In the genomic region with DNA sequence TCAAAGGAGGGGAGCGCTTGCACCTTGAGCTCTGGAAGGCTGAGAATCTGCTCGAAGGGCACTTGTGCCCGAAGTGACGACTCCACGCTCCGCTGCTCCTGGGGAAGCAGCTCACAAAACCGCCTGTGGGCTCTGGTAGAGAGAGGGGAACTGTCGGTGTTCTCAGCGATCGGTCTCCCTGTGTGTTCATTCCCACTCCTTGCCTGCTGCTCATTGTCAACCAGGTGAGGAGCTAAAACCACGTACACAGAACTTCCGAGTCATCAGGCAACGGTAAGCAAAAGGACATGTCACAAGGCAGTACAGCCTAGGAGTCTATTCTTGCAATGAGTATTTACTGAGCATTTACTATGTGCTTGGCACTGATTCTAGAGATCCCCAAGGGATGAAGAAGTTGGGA, we compare ENCODE assay signal across 10 cellular contexts. TPM values are rescaled to one million over a fixed set of nuclear protein-coding genes. Genes with fewer than 3 reads are reported as not detected.
DNase-seq lines count a peak whose midpoint lies in the region; ATAC-seq, FAIRE-seq and TF ChIP-seq lines count a peak whose summit lies in the region.
"Had no signal": no experiment of that assay in that cellular context is flagged by ENCODE, and none has a peak within 500 bp of the region (broad histone marks: within the 10 kb centered on the region; RNA-seq: fewer than 3 reads in every experiment).

No MANE protein-coding gene starts in this region.

- H3K27me3 ChIP-seq in KMS-11 (ENCODE audit: insufficient read depth, low read depth) (no peaks in the 10 kb centered on the region), GM12878 (replicated peaks in 1 of 2; ENCODE audit: control insufficient read depth in 2 of 2, insufficient read depth in 2 of 2, low read length in 1 of 2) (no peaks in the 10 kb centered on the region)

- H3K27ac Mint-ChIP-seq in naive B cell, result peak overlapping the region; percentile 97 to 100 (median 98)

- in situ Hi-C loops in GM12878 (cut with MboI), result no loop called here

- H3K36me3 Mint-ChIP-seq in naive B cell, result peaks cover 7 to 22% of the 10 kb centered on the region in 2 donors

- POLR2A ChIA-PET in GM12878 (lab: Charles Lee), result interaction anchor here (0.5 to 4.9 kb wide), 17 partner anchors 10 to 130 kb away, joined by 3 to 31 read pairs (median 4); a partner anchor contains a TSS

- DNase-seq in GM12878 (ENCODE audit: low read depth, low spot score) (no peak), naive B cell (peak; percentile 39)
- no peak for DNase-seq in activated effector memory CD4-positive, alpha-beta T cell treated with anti-CD3 and anti-CD28 coated beads, Interleukin-2, amount 50 U/mL, for 16 hours
- DNase-seq: RPMI8226 had no signal

- H3K9me3 Mint-ChIP-seq in naive B cell, result no peaks in the 10 kb centered on the region

- H3K27ac ChIP-seq in C4-2B (peak overlapping the region; percentile 94), KMS-11 (no peak overlapping the region), GM12878 (ENCODE audit: control insufficient read depth, insufficient read depth) (peak overlapping the region; percentile 66)

- intact Hi-C loops in GM12878 (cut with micrococcal nuclease; ENCODE audit: unreplicated experiment), result loop anchor here (2.0 to 5.0 kb wide), 6 partner anchors 27 to 430 kb away; a partner anchor contains a TSS

- no peaks in the 10 kb centered on the region for H3K27me3 Mint-ChIP-seq in naive B cell

- H3K9ac ChIP-seq in KMS-11 (no peak overlapping the region), GM12878 (ENCODE audit: control insufficient read depth, insufficient read depth, low read length) (peak overlapping the region; percentile 85)

- H3K79me2 ChIP-seq in KMS-11 (ENCODE audit: insufficient read depth, low read depth), result no peaks in the 10 kb centered on the region
- peaks cover 19% of the 10 kb centered on the region for H3K79me2 ChIP-seq in GM12878 (ENCODE audit: control insufficient read depth, insufficient read depth, low read length)

- H3K4me3 ChIP-seq in KMS-11 (IDR thresholded peaks at IDR 0.05; ENCODE audit: insufficient read depth, low read depth, low read length) (no peak overlapping the region), GM12878 (peak overlapping the region; percentile 79)

- no peak for TF ChIP-seq POLR2A in GM12878 (IDR thresholded peaks at IDR 0.05; ENCODE audit: low read depth, low read length)

- RAD21 ChIA-PET in GM12878 (lab: Charles Lee; ENCODE audit: unreplicated experiment), result interaction anchor here (0.6 to 3.6 kb wide), 23 partner anchors 9 to 334 kb away, joined by 3 to 47 read pairs (median 4); a partner anchor contains a TSS

- H3K4me3 Mint-ChIP-seq in naive B cell, result peak overlapping the region; percentile 85 to 94 (median 92)

- H3K9me3 ChIP-seq in GM12878 (replicated peaks; ENCODE audit: control insufficient read depth, insufficient read depth, low read length), result no peaks in the 10 kb centered on the region

- BruUV-seq in GM12878 (replicated peaks; lab: Mats Ljungman, UMichigan), result no TSS peak

- H3K4me1 ChIP-seq in KMS-11 (ENCODE audit: low read depth, poor library complexity, severe bottlenecking) (peaks cover 16% of the 10 kb centered on the region), GM12878 (ENCODE audit: control insufficient read depth, insufficient read depth, low read length) (peaks cover 28% of the 10 kb centered on the region)

- H3K36me3 ChIP-seq in KMS-11 (ENCODE audit: insufficient read depth), result no peaks in the 10 kb centered on the region
- peaks cover 14 to 16% of the 10 kb centered on the region in 2 experiments; a peak in 3 of 4 replicates for H3K36me3 ChIP-seq in GM12878 (ENCODE audit: control insufficient read depth in 2 of 2, insufficient read depth in 2 of 2, low read length in 1 of 2)

- SMC1A ChIA-PET in GM12878 (lab: Charles Lee; ENCODE audit: uncharacterized antibody, unreplicated experiment), result interaction anchor here (0.8 to 4.5 kb wide), 29 partner anchors 10 to 703 kb away, joined by 3 to 70 read pairs (median 5); a partner anchor contains a TSS

- no peak for TF ChIP-seq RAD21 in GM12878 (IDR thresholded peaks at IDR 0.05; ENCODE audit: insufficient read depth, low read depth, low read length)

- TF ChIP-seq EP300 in GM12878 (IDR thresholded peaks at IDR 0.05; ENCODE audit: borderline replicate concordance in 1 of 2, control insufficient read depth in 1 of 2, low read depth in 2 of 2, low read length in 2 of 2), result no peak

- TF ChIP-seq CTCF in C4-2B (conservative IDR thresholded peaks at IDR 0.05), result no peak
- no peak for TF ChIP-seq CTCF in KMS-11 (conservative IDR thresholded peaks at IDR 0.05; ENCODE audit: low read depth, low read length)
- no peak for TF ChIP-seq CTCF in GM12878 (IDR thresholded peaks at IDR 0.05 in 2 of 3, conservative IDR thresholded peaks at IDR 0.05 in 1 of 3; ENCODE audit: control insufficient read depth in 2 of 3, extremely low read depth in 1 of 3, insufficient read depth in 1 of 3, low read depth in 3 of 3, low read length in 3 of 3)

- FAIRE-seq in GM12878 (lab: Jason Lieb, UNC), result no peak

- under 1% methylated on average over 13 of the region's 13 CpGs for WGBS in GM12878 (ENCODE audit: insufficient coverage, insufficient replicate concordance, low lambda C conversion rate, missing lambda C conversion rate)

- peaks cover 48 to 64% (median 56%) of the 10 kb centered on the region in 3 donors for H3K4me1 Mint-ChIP-seq in naive B cell

- CTCF ChIA-PET in GM12878 (lab: Yijun Ruan, JAX), result interaction anchor here (0.8 to 4.8 kb wide), 26 partner anchors 10 to 699 kb away, joined by 3 to 38 read pairs (median 6); a partner anchor contains a TSS

- peak overlapping the region; percentile 61; the same call in 1 of the 2 replicates for H3K4me2 ChIP-seq in KMS-11
- H3K4me2 ChIP-seq in GM12878 (ENCODE audit: control insufficient read depth, insufficient read depth), result peak overlapping the region; percentile 88

- H2AFZ ChIP-seq in KMS-11 (ENCODE audit: low read depth) (no peak overlapping the region), GM12878 (ENCODE audit: control insufficient read depth, low read depth, low read length) (peak overlapping the region; percentile 1; the same call in 1 of the 2 replicates)

- H4K20me1 ChIP-seq in KMS-11 (ENCODE audit: insufficient read depth) (no peaks in the 10 kb centered on the region), GM12878 (ENCODE audit: control insufficient read depth, insufficient read depth) (no peaks in the 10 kb centered on the region)

- ATAC-seq in GM12878 (peak; percentile 10), naive B cell (ENCODE audit: low read depth in 2 of 2) (no peak), GM21737 (IDR thresholded peaks at IDR 0.05; ENCODE audit: unreplicated experiment) (no peak), HG03039 (IDR thresholded peaks at IDR 0.05; ENCODE audit: unreplicated experiment) (no peak), GM19023 (IDR thresholded peaks at IDR 0.05; ENCODE audit: unreplicated experiment) (no peak)

RNA-seq across cellular contexts. Expression of a gene that starts 1.5 kb away (rescaled TPM):
- total RNA-seq in GM12878 (2013; cell fraction: nucleolus; rRNA removed), result 10.1 and 10.3 TPM in 2 replicates
- 67.1 and 73.8 TPM in 2 replicates for total RNA-seq in GM12878 (2014; rRNA removed)
- 51.4 and 53.0 TPM in 2 replicates for total RNA-seq in GM12878 (2014; rRNA removed; fragmentation: Illumina TruSeq; extraction: Trizol)
- 80.8 and 88.8 TPM in 2 replicates for total RNA-seq in GM12878 (2021)
- 55.1 TPM for polyA plus RNA-seq in GM12878 (2011; ENCODE audit: low read depth)
- 78.5 and 155 TPM in 2 replicates for polyA plus RNA-seq in GM12878 (2011; rRNA removed)
- 207 and 248 TPM in 2 replicates for polyA plus RNA-seq in GM12878 (2011; cell fraction: cytosol; rRNA removed)
- 114 and 156 TPM in 2 replicates for polyA plus RNA-seq in GM12878 (2011; cell fraction: nucleus; rRNA removed)
- 109 and 142 TPM in 2 replicates for polyA plus RNA-seq in GM12878 (2012)
- polyA plus RNA-seq in GM12878 (2014; fragmentation: Illumina TruSeq; extraction: Trizol), result 42.7 and 83.0 TPM in 2 replicates
- polyA plus RNA-seq in GM12878 (2014; fragmentation: Nextera tagmentation; extraction: Ambion mirVana), result 10 to 100 TPM; 10.8 to 42.5 TPM
- 141 and 142 TPM in 2 replicates for polyA plus RNA-seq in GM12878 (2014; rRNA removed)
- polyA plus RNA-seq in GM12878 (2016; fragmentation: Nextera tagmentation; extraction: Ambion mirVana), result 100 to 1,000 TPM; 128 to 134 TPM
- polyA minus RNA-seq in GM12878 (2011; rRNA and poly(A)+ RNA removed), result 57.2 and 93.1 TPM in 2 replicates
- 17.9 and 31.4 TPM in 2 replicates for polyA minus RNA-seq in GM12878 (2011; cell fraction: cytosol; rRNA and poly(A)+ RNA removed)
- 11.7 and 13.8 TPM in 2 replicates for polyA minus RNA-seq in GM12878 (2011; cell fraction: nucleus; rRNA and poly(A)+ RNA removed)
- 100 to 1,000 TPM; 204 to 259 (median 235) TPM for polyA plus RNA-seq in naive B cell (ENCODE audit: low read depth in 6 of 6)

RNA-seq across cellular contexts. Expression of a gene that starts 1.8 kb away (rescaled TPM):
- 14.4 and 14.8 TPM in 2 replicates for total RNA-seq in GM12878 (2013; cell fraction: nucleolus; rRNA removed)
- total RNA-seq in GM12878 (2014; rRNA removed), result 5.2 and 5.6 TPM in 2 replicates
- 2.7 and 3.5 TPM in 2 replicates for total RNA-seq in GM12878 (2014; rRNA removed; fragmentation: Illumina TruSeq; extraction: Trizol)
- total RNA-seq in GM12878 (2021), result 7.8 and 8.9 TPM in 2 replicates
- polyA plus RNA-seq in GM12878 (2011; ENCODE audit: low read depth), result 1.8 TPM
- 1.5 and 3.2 TPM in 2 replicates for polyA plus RNA-seq in GM12878 (2011; rRNA removed)
- polyA plus RNA-seq in GM12878 (2011; cell fraction: cytosol; rRNA removed), result 3.5 and 3.8 TPM in 2 replicates
- polyA plus RNA-seq in GM12878 (2011; cell fraction: nucleus; rRNA removed), result 7.7 and 7.9 TPM in 2 replicates
- polyA plus RNA-seq in GM12878 (2012), result 2.5 and 2.6 TPM in 2 replicates
- 0.90 and 2.2 TPM in 2 replicates for polyA plus RNA-seq in GM12878 (2014; fragmentation: Illumina TruSeq; extraction: Trizol)
- under 1 TPM; 0.68 to 0.85 TPM for polyA plus RNA-seq in GM12878 (2014; fragmentation: Nextera tagmentation; extraction: Ambion mirVana)
- 4.3 TPM in 2 replicates for polyA plus RNA-seq in GM12878 (2014; rRNA removed)
- 1 to 10 TPM; 2.1 to 3.8 TPM for polyA plus RNA-seq in GM12878 (2016; fragmentation: Nextera tagmentation; extraction: Ambion mirVana)
- polyA minus RNA-seq in GM12878 (2011; rRNA and poly(A)+ RNA removed), result 7.0 and 18.5 TPM in 2 replicates
- 1.7 and 4.5 TPM in 2 replicates for polyA minus RNA-seq in GM12878 (2011; cell fraction: cytosol; rRNA and poly(A)+ RNA removed)
- 13.9 and 18.6 TPM in 2 replicates for polyA minus RNA-seq in GM12878 (2011; cell fraction: nucleus; rRNA and poly(A)+ RNA removed)
- 1 to 10 TPM in 4 of 6 donors, under 1 TPM in 2; 0.70 to 2.1 (median 1.3) TPM for polyA plus RNA-seq in naive B cell (ENCODE audit: low read depth in 6 of 6)

RNA-seq across cellular contexts. Expression of a gene that starts 17.2 kb away (rescaled TPM):
- 0.32 and 1.2 TPM in 2 replicates for total RNA-seq in GM12878 (2013; cell fraction: nucleolus; rRNA removed)
- total RNA-seq in GM12878 (2014; rRNA removed) (0.05 and 0.11 TPM in 2 replicates), GM12878 (2014; rRNA removed; fragmentation: Illumina TruSeq; extraction: Trizol) (0.09 TPM in 1 of 2 replicates, not detected in the other), GM12878 (2021) (0.13 and 0.19 TPM in 2 replicates)
- polyA plus RNA-seq in GM12878 (2011; ENCODE audit: low read depth), result 0.16 TPM
- polyA plus RNA-seq in GM12878 (2011; rRNA removed) (0.26 and 0.27 TPM in 2 replicates), GM12878 (2014; fragmentation: Illumina TruSeq; extraction: Trizol) (0.13 and 0.22 TPM in 2 replicates), GM12878 (2014; fragmentation: Nextera tagmentation; extraction: Ambion mirVana) (under 1 TPM in 1 of 2 experiments, not detected in 1; 0.03 TPM), GM12878 (2014; rRNA removed) (0.17 and 0.22 TPM in 2 replicates), GM12878 (2016; fragmentation: Nextera tagmentation; extraction: Ambion mirVana) (under 1 TPM; 0.09 to 0.32 TPM), naive B cell (ENCODE audit: low read depth in 6 of 6) (1 to 10 TPM in 1 of 6 donors, under 1 TPM in 3, not detected in 2; 0.11 to 1.4 (median 0.34) TPM)
- 0.18 and 0.63 TPM in 2 replicates for polyA plus RNA-seq in GM12878 (2011; cell fraction: cytosol; rRNA removed)
- 0.34 and 1.1 TPM in 2 replicates for polyA plus RNA-seq in GM12878 (2011; cell fraction: nucleus; rRNA removed)
- polyA plus RNA-seq in GM12878 (2012), result 0.11 and 0.22 TPM in 2 replicates
- 0.15 and 0.29 TPM in 2 replicates for polyA minus RNA-seq in GM12878 (2011; rRNA and poly(A)+ RNA removed)
- polyA minus RNA-seq in GM12878 (2011; cell fraction: cytosol; rRNA and poly(A)+ RNA removed), result not detected in 2 replicates
- 0.12 TPM in 1 of 2 replicates, not detected in the other for polyA minus RNA-seq in GM12878 (2011; cell fraction: nucleus; rRNA and poly(A)+ RNA removed)
- total RNA-seq: mesenteric fat pad had no signal

RNA-seq across cellular contexts. Expression of a gene that starts 31.1 kb away (rescaled TPM):
- 76.9 and 77.1 TPM in 2 replicates for total RNA-seq in GM12878 (2013; cell fraction: nucleolus; rRNA removed)
- total RNA-seq in GM12878 (2014; rRNA removed) (10.4 and 13.4 TPM in 2 replicates), GM12878 (2014; rRNA removed; fragmentation: Illumina TruSeq; extraction: Trizol) (7.7 and 8.8 TPM in 2 replicates), GM12878 (2021) (23.5 and 26.0 TPM in 2 replicates)
- 5.7 TPM for polyA plus RNA-seq in GM12878 (2011; ENCODE audit: low read depth)
- polyA plus RNA-seq in GM12878 (2011; rRNA removed) (3.9 and 8.7 TPM in 2 replicates), GM12878 (2014; fragmentation: Illumina TruSeq; extraction: Trizol) (3.7 and 8.1 TPM in 2 replicates), GM12878 (2014; fragmentation: Nextera tagmentation; extraction: Ambion mirVana) (1 to 10 TPM in 1 of 2 experiments, under 1 TPM in 1; 0.87 to 1.4 TPM), GM12878 (2014; rRNA removed) (16.3 and 18.1 TPM in 2 replicates), GM12878 (2016; fragmentation: Nextera tagmentation; extraction: Ambion mirVana) (10 to 100 TPM in 1 of 2 experiments, 1 to 10 TPM in 1; 10.0 to 10.8 TPM), naive B cell (ENCODE audit: low read depth in 6 of 6) (100 to 1,000 TPM in 4 of 6 donors, 10 to 100 TPM in 2; 96.8 to 172 (median 103) TPM)
- polyA plus RNA-seq in GM12878 (2011; cell fraction: cytosol; rRNA removed), result 9.1 and 11.6 TPM in 2 replicates
- 40.5 and 46.0 TPM in 2 replicates for polyA plus RNA-seq in GM12878 (2011; cell fraction: nucleus; rRNA removed)
- polyA plus RNA-seq in GM12878 (2012), result 12.4 and 13.5 TPM in 2 replicates
- polyA minus RNA-seq in GM12878 (2011; rRNA and poly(A)+ RNA removed), result 18.4 and 36.0 TPM in 2 replicates
- 6.4 and 14.2 TPM in 2 replicates for polyA minus RNA-seq in GM12878 (2011; cell fraction: cytosol; rRNA and poly(A)+ RNA removed)
- 13.7 and 25.4 TPM in 2 replicates for polyA minus RNA-seq in GM12878 (2011; cell fraction: nucleus; rRNA and poly(A)+ RNA removed)

RNA-seq across cellular contexts. Expression of a gene that starts 33.3 kb away (rescaled TPM):
- total RNA-seq in GM12878 (2013; cell fraction: nucleolus; rRNA removed), result 17.2 and 19.9 TPM in 2 replicates
- total RNA-seq in GM12878 (2014; rRNA removed) (22.9 and 26.0 TPM in 2 replicates), GM12878 (2014; rRNA removed; fragmentation: Illumina TruSeq; extraction: Trizol) (17.8 and 18.2 TPM in 2 replicates), GM12878 (2021) (22.9 and 25.7 TPM in 2 replicates)
- 11.0 TPM for polyA plus RNA-seq in GM12878 (2011; ENCODE audit: low read depth)
- polyA plus RNA-seq in GM12878 (2011; rRNA removed) (28.4 and 29.5 TPM in 2 replicates), GM12878 (2014; fragmentation: Illumina TruSeq; extraction: Trizol) (18.3 and 20.8 TPM in 2 replicates), GM12878 (2014; fragmentation: Nextera tagmentation; extraction: Ambion mirVana) (10 to 100 TPM in 1 of 2 experiments, 1 to 10 TPM in 1; 5.8 to 11.2 TPM), GM12878 (2014; rRNA removed) (22.2 and 23.6 TPM in 2 replicates), GM12878 (2016; fragmentation: Nextera tagmentation; extraction: Ambion mirVana) (10 to 100 TPM; 29.2 to 31.3 TPM), naive B cell (ENCODE audit: low read depth in 6 of 6) (10 to 100 TPM; 33.6 to 80.2 (median 54.1) TPM)
- 19.3 and 20.9 TPM in 2 replicates for polyA plus RNA-seq in GM12878 (2011; cell fraction: cytosol; rRNA removed)
- 16.1 and 17.5 TPM in 2 replicates for polyA plus RNA-seq in GM12878 (2011; cell fraction: nucleus; rRNA removed)
- polyA plus RNA-seq in GM12878 (2012), result 13.8 and 14.7 TPM in 2 replicates
- 14.7 and 17.3 TPM in 2 replicates for polyA minus RNA-seq in GM12878 (2011; rRNA and poly(A)+ RNA removed)
- 4.0 and 5.6 TPM in 2 replicates for polyA minus RNA-seq in GM12878 (2011; cell fraction: cytosol; rRNA and poly(A)+ RNA removed)
- polyA minus RNA-seq in GM12878 (2011; cell fraction: nucleus; rRNA and poly(A)+ RNA removed), result 5.7 and 11.4 TPM in 2 replicates
